ENCODE assay signal across 8 cellular contexts in the genomic region with DNA sequence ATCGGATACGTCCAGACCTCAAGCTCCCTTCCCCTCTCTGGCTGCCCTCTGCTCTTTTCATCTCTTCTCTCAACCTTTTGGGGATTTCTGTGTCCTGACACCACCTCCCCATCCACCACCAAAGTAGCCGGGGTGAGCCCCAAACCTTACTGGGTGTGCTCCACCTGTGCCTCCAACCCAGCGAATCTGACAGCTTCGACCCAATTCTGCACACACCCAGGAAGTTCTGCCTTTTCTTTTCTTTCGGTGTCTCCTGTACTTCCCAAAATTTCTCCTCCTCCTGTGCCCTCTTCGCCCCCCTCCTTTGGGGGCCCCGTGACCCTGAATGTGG. TPM values are rescaled to one million over a fixed set of nuclear protein-coding genes. Genes with fewer than 3 reads are reported as not detected.
DNase-seq lines count a peak whose midpoint lies in the region; ATAC-seq, FAIRE-seq and TF ChIP-seq lines count a peak whose summit lies in the region.

No MANE protein-coding gene starts in this region.

- TF ChIP-seq POLR2A in K562 (conservative IDR thresholded peaks at IDR 0.05) (no peak), lower leg skin (IDR thresholded peaks at IDR 0.05) (no peak)

- peak overlapping the region; percentile 84 for H3K4me3 Mint-ChIP-seq in activated T-cell treated with anti-CD3 and anti-CD28 coated beads, Interleukin-2, amount 50 U/mL, for 4 hours

- CTCF ChIA-PET in K562 (lab: Yijun Ruan, JAX; ENCODE audit: low intra/inter-chr PET ratio), result interaction anchor here (0.7 kb wide), 1 partner anchor 127 kb away, joined by 4 read pairs; the partner anchor contains the start of gene ZBTB4

- H3K27me3 Mint-ChIP-seq in activated T-cell treated with anti-CD3 and anti-CD28 coated beads, Interleukin-2, amount 50 U/mL, for 4 hours (ENCODE audit: low read depth), result no peaks in the 10 kb centered on the region

- peak overlapping the region; percentile 84 for H2AFZ ChIP-seq in K562 (ENCODE audit: low read depth, low read length)

- no peaks in the 10 kb centered on the region for H3K9me3 ChIP-seq in K562 (replicated peaks; ENCODE audit: control insufficient read depth, insufficient read depth, low read depth, low read length)
- no peaks in the 10 kb centered on the region for H3K9me3 ChIP-seq in thymus (ENCODE audit: control insufficient read depth)

- no peak for TF ChIP-seq RAD21 in K562 (CRISPR knock-in tag; conservative IDR thresholded peaks at IDR 0.05 in 1 of 2, IDR thresholded peaks at IDR 0.05 in 1 of 2)

- no peaks in the 10 kb centered on the region for H4K20me1 ChIP-seq in K562 (replicated peaks; ENCODE audit: control insufficient read depth, insufficient read depth, low read length)

- H3K36me3 ChIP-seq in K562 (ENCODE audit: control insufficient read depth, insufficient read depth, low read length) (no peaks in the 10 kb centered on the region), thymus (ENCODE audit: control insufficient read depth, insufficient read depth) (peaks cover 27% of the 10 kb centered on the region)

- H3K9ac ChIP-seq in K562 (ENCODE audit: insufficient read depth in 1 of 2, low read depth in 2 of 2, low read length in 2 of 2), result peak overlapping the region; percentile 79 to 91

- H3K4me1 Mint-ChIP-seq in activated T-cell treated with anti-CD3 and anti-CD28 coated beads, Interleukin-2, amount 50 U/mL, for 4 hours (ENCODE audit: low read depth), result peaks cover 24% of the 10 kb centered on the region

- TF ChIP-seq CTCF in K562 (IDR thresholded peaks at IDR 0.05 in 2 of 3, conservative IDR thresholded peaks at IDR 0.05 in 1 of 3; ENCODE audit: insufficient read depth in 2 of 3, low read depth in 1 of 3, low read length in 3 of 3) (no peak), lower leg skin (IDR thresholded peaks at IDR 0.05) (no peak)

- intact Hi-C loops in K562 (cut with micrococcal nuclease), result loop anchor here (5.0 kb wide), 1 partner anchor 130 kb away; the partner anchor contains the start of genes POLR2A and SLC35G6
- intact Hi-C loops in lower leg skin (cut with DNase I; ENCODE audit: low total_unique reads), result loop anchor here (10.0 kb wide), 1 partner anchor 202 kb away; the partner anchor contains the start of gene TNFSF13

- H3K27me3 ChIP-seq in K562 (ENCODE audit: control insufficient read depth in 2 of 2, insufficient read depth in 2 of 2, low read length in 2 of 2) (no peaks in the 10 kb centered on the region), thymus (ENCODE audit: control insufficient read depth, insufficient read depth) (no peaks in the 10 kb centered on the region)

- no peak for ATAC-seq in activated T-cell treated with anti-CD3 and anti-CD28 coated beads, Interleukin-2, amount 50 U/mL, for 4 hours
- ATAC-seq in K562, result no peak
- no peak for ATAC-seq in HG03469 (IDR thresholded peaks at IDR 0.05; ENCODE audit: unreplicated experiment)

- POLR2A ChIA-PET in K562 (lab: Yijun Ruan, JAX), result interaction anchor here (0.6 to 1.6 kb wide), 5 partner anchors 11 to 143 kb away, joined by 3 to 6 read pairs (median 4); partner anchors contain the start of gene ZBTB4

- no peak for DNase-seq in activated T-cell treated with anti-CD3 and anti-CD28 coated beads, Interleukin-2, amount 50 U/mL, for 4 hours
- no peak for DNase-seq in activated T-cell treated with anti-CD3 and anti-CD28 coated beads for 4 hours
- no peak for DNase-seq in K562 (ENCODE audit: extremely low read depth in 1 of 4, low spot score in 3 of 4)
- no peak for DNase-seq in lower leg skin (ENCODE audit: low spot score in 2 of 2)
- DNase-seq in mucosa of gallbladder (ENCODE audit: low spot score), result no peak
- no peak for DNase-seq in AG08396 (ENCODE audit: low spot score)

- BruUV-seq in K562 (replicated peaks; lab: Mats Ljungman, UMichigan), result no TSS peak

- peaks cover 6% of the 10 kb centered on the region for H3K36me3 Mint-ChIP-seq in activated T-cell treated with anti-CD3 and anti-CD28 coated beads, Interleukin-2, amount 50 U/mL, for 4 hours (ENCODE audit: insufficient read depth)

- peak overlapping the region; percentile 80 for H3K4me2 ChIP-seq in K562 (ENCODE audit: insufficient read depth, low read length)

- FAIRE-seq in K562 (lab: Jason Lieb, UNC), result no peak

- in situ Hi-C loops in K562 (cut with MboI), result loop anchor here (10.0 kb wide), 1 partner anchor 202 kb away; the partner anchor contains the start of gene TNFSF13

- H3K4me3 ChIP-seq in K562 (peak overlapping the region; percentile 72), lower leg skin (ENCODE audit: low read depth, poor library complexity, severe bottlenecking) (peak overlapping the region; percentile 78), thymus (ENCODE audit: low read length) (peak overlapping the region; percentile 62)

- H3K9me1 ChIP-seq in K562 (ENCODE audit: control insufficient read depth, insufficient read depth, low read length), result no peaks in the 10 kb centered on the region

- WGBS in K562 (ENCODE audit: insufficient coverage, low coverage, missing lambda C conversion rate), result 48% methylated on average over 3 of the region's 8 CpGs
- WGBS in lower leg skin, 2 donors, result 24 to 32% methylated on average over 8 of the region's 8 CpGs
- WGBS in thymus, result 62% methylated on average over 8 of the region's 8 CpGs

- TF ChIP-seq EP300 in K562 (IDR thresholded peaks at IDR 0.05; ENCODE audit: low read length), result no peak

- H3K4me1 ChIP-seq in K562 (replicated peaks in 1 of 2; ENCODE audit: control insufficient read depth in 2 of 2, insufficient read depth in 2 of 2, low read length in 2 of 2) (peaks cover 3 to 65% of the 10 kb centered on the region in 2 experiments; a peak in 3 of 5 replicates), thymus (ENCODE audit: control insufficient read depth, insufficient read depth, low read length) (peaks cover 11% of the 10 kb centered on the region)

- no peaks in the 10 kb centered on the region for H3K9me3 Mint-ChIP-seq in activated T-cell treated with anti-CD3 and anti-CD28 coated beads, Interleukin-2, amount 50 U/mL, for 4 hours

- H3K27ac ChIP-seq in K562 (ENCODE audit: extremely low read depth, low read depth, low read length), result peak overlapping the region; percentile 88; the same call in 1 of the 3 replicates
- peak overlapping the region; percentile 83 for H3K27ac ChIP-seq in thymus (ENCODE audit: low read depth)

- peaks cover 8% of the 10 kb centered on the region for H3K79me2 ChIP-seq in K562 (ENCODE audit: control insufficient read depth, insufficient read depth, low read length)

RNA-seq across cellular contexts. Expression of gene KCTD11, which starts 0.6 kb away (rescaled TPM):
- total RNA-seq in activated T-cell treated with anti-CD3 and anti-CD28 coated beads, Interleukin-2, amount 50 U/mL, for 4 hours, result 1 to 10 TPM; 1.6 to 2.3 (median 1.6) TPM
- 1.5 and 5.1 TPM in 2 replicates for total RNA-seq in K562 (2011; cell fraction: chromatin; rRNA removed; ENCODE audit: low replicate concordance)
- 4.2 and 5.7 TPM in 2 replicates for total RNA-seq in K562 (2011; cell fraction: nucleolus; rRNA removed)
- total RNA-seq in K562 (2011; cell fraction: nucleoplasm; rRNA removed), result 3.4 and 3.7 TPM in 2 replicates
- 2.6 and 2.7 TPM in 2 replicates for total RNA-seq in K562 (2014; rRNA removed)
- total RNA-seq in K562 (2014; rRNA removed; fragmentation: Illumina TruSeq; extraction: Trizol), result 1.2 and 1.3 TPM in 2 replicates
- total RNA-seq in K562 (2015; rRNA removed; fragmentation: Illumina TruSeq; extraction: Trizol), result 1.4 and 1.5 TPM in 2 replicates
- 3.0 and 3.2 TPM in 2 replicates for total RNA-seq in K562 (2021)
- polyA plus RNA-seq in K562 (2011; rRNA removed), result 2.6 and 2.7 TPM in 2 replicates
- polyA plus RNA-seq in K562 (2011; cell fraction: cytosol; rRNA removed), result 3.6 and 5.4 TPM in 2 replicates
- polyA plus RNA-seq in K562 (2011; cell fraction: nucleus; rRNA removed), result 3.7 and 5.6 TPM in 2 replicates
- 3.3 and 4.1 TPM in 2 replicates for polyA plus RNA-seq in K562 (2012)
- 2.4 and 2.9 TPM in 2 replicates for polyA plus RNA-seq in K562 (2014; fragmentation: Illumina TruSeq; extraction: Trizol)
- polyA plus RNA-seq in K562 (2014; fragmentation: Nextera tagmentation; extraction: Ambion mirVana), result under 1 TPM in 1 of 2 experiments, not detected in 1; 0.01 TPM
- polyA plus RNA-seq in K562 (2014; rRNA removed), result 2.6 and 2.8 TPM in 2 replicates
- polyA minus RNA-seq in K562 (2011; rRNA and poly(A)+ RNA removed), result 2.5 TPM in 2 replicates
- 1.4 and 1.9 TPM in 2 replicates for polyA minus RNA-seq in K562 (2011; cell fraction: cytosol; rRNA and poly(A)+ RNA removed)
- polyA minus RNA-seq in K562 (2011; cell fraction: nucleus; rRNA and poly(A)+ RNA removed), result 2.3 and 2.6 TPM in 2 replicates
- 10 to 100 TPM; 30.3 to 65.4 (median 42.8) TPM for total RNA-seq in lower leg skin
- polyA plus RNA-seq in thymus, result 9.9 TPM
- total RNA-seq in mucosa of gallbladder, result 15.3 TPM

RNA-seq across cellular contexts. Expression of gene TMEM95, which starts 2.4 kb away (rescaled TPM):
- not detected for total RNA-seq in activated T-cell treated with anti-CD3 and anti-CD28 coated beads, Interleukin-2, amount 50 U/mL, for 4 hours
- total RNA-seq in K562 (2011; cell fraction: chromatin; rRNA removed; ENCODE audit: low replicate concordance), result not detected in 2 replicates
- not detected in 2 replicates for total RNA-seq in K562 (2011; cell fraction: nucleolus; rRNA removed)
- not detected in 2 replicates for total RNA-seq in K562 (2011; cell fraction: nucleoplasm; rRNA removed)
- not detected in 2 replicates for total RNA-seq in K562 (2014; rRNA removed)
- total RNA-seq in K562 (2014; rRNA removed; fragmentation: Illumina TruSeq; extraction: Trizol), result not detected in 2 replicates
- total RNA-seq in K562 (2015; rRNA removed; fragmentation: Illumina TruSeq; extraction: Trizol), result not detected in 2 replicates
- not detected in 2 replicates for total RNA-seq in K562 (2021)
- polyA plus RNA-seq in K562 (2011; rRNA removed), result not detected in 2 replicates
- polyA plus RNA-seq in K562 (2011; cell fraction: cytosol; rRNA removed), result not detected in 2 replicates
- not detected in 2 replicates for polyA plus RNA-seq in K562 (2011; cell fraction: nucleus; rRNA removed)
- not detected in 2 replicates for polyA plus RNA-seq in K562 (2012)
- polyA plus RNA-seq in K562 (2014; fragmentation: Illumina TruSeq; extraction: Trizol), result not detected in 2 replicates
- polyA plus RNA-seq in K562 (2014; fragmentation: Nextera tagmentation; extraction: Ambion mirVana), result not detected
- not detected in 2 replicates for polyA plus RNA-seq in K562 (2014; rRNA removed)
- polyA minus RNA-seq in K562 (2011; rRNA and poly(A)+ RNA removed), result not detected in 2 replicates
- polyA minus RNA-seq in K562 (2011; cell fraction: cytosol; rRNA and poly(A)+ RNA removed), result not detected in 2 replicates
- not detected in 2 replicates for polyA minus RNA-seq in K562 (2011; cell fraction: nucleus; rRNA and poly(A)+ RNA removed)
- not detected for total RNA-seq in lower leg skin
- polyA plus RNA-seq in thymus, result 0.05 TPM
- not detected for total RNA-seq in mucosa of gallbladder

RNA-seq across cellular contexts. Expression of gene ACAP1, which starts 16.2 kb away (rescaled TPM):
- 100 to 1,000 TPM; 119 to 126 (median 123) TPM for total RNA-seq in activated T-cell treated with anti-CD3 and anti-CD28 coated beads, Interleukin-2, amount 50 U/mL, for 4 hours
- 8.6 and 21.1 TPM in 2 replicates for total RNA-seq in K562 (2011; cell fraction: chromatin; rRNA removed; ENCODE audit: low replicate concordance)
- 13.7 and 14.7 TPM in 2 replicates for total RNA-seq in K562 (2011; cell fraction: nucleolus; rRNA removed)
- total RNA-seq in K562 (2011; cell fraction: nucleoplasm; rRNA removed), result 7.2 and 8.1 TPM in 2 replicates
- total RNA-seq in K562 (2014; rRNA removed), result 4.0 and 6.3 TPM in 2 replicates
- total RNA-seq in K562 (2014; rRNA removed; fragmentation: Illumina TruSeq; extraction: Trizol), result 0.57 and 2.3 TPM in 2 replicates
- total RNA-seq in K562 (2015; rRNA removed; fragmentation: Illumina TruSeq; extraction: Trizol), result 2.0 and 2.3 TPM in 2 replicates
- 7.4 and 8.5 TPM in 2 replicates for total RNA-seq in K562 (2021)
- 2.8 and 5.9 TPM in 2 replicates for polyA plus RNA-seq in K562 (2011; rRNA removed)
- polyA plus RNA-seq in K562 (2011; cell fraction: cytosol; rRNA removed), result 3.5 and 4.6 TPM in 2 replicates
- polyA plus RNA-seq in K562 (2011; cell fraction: nucleus; rRNA removed), result 12.1 and 13.1 TPM in 2 replicates
- polyA plus RNA-seq in K562 (2012), result 5.4 and 8.0 TPM in 2 replicates
- 2.4 and 3.7 TPM in 2 replicates for polyA plus RNA-seq in K562 (2014; fragmentation: Illumina TruSeq; extraction: Trizol)
- under 1 TPM; 0.15 to 0.38 TPM for polyA plus RNA-seq in K562 (2014; fragmentation: Nextera tagmentation; extraction: Ambion mirVana)
- polyA plus RNA-seq in K562 (2014; rRNA removed), result 2.9 and 3.9 TPM in 2 replicates
- 1.9 and 2.6 TPM in 2 replicates for polyA minus RNA-seq in K562 (2011; rRNA and poly(A)+ RNA removed)
- 3.1 and 5.8 TPM in 2 replicates for polyA minus RNA-seq in K562 (2011; cell fraction: cytosol; rRNA and poly(A)+ RNA removed)
- polyA minus RNA-seq in K562 (2011; cell fraction: nucleus; rRNA and poly(A)+ RNA removed), result 2.4 and 4.6 TPM in 2 replicates
- total RNA-seq in lower leg skin, result 1 to 10 TPM; 2.9 to 5.6 (median 3.8) TPM
- 364 TPM for polyA plus RNA-seq in thymus
- 24.2 TPM for total RNA-seq in mucosa of gallbladder

RNA-seq across cellular contexts. Expression of gene NEURL4, which starts 23.4 kb away (rescaled TPM):
- total RNA-seq in activated T-cell treated with anti-CD3 and anti-CD28 coated beads, Interleukin-2, amount 50 U/mL, for 4 hours, result 10 to 100 TPM; 73.1 to 88.0 (median 82.4) TPM
- total RNA-seq in K562 (2011; cell fraction: chromatin; rRNA removed; ENCODE audit: low replicate concordance), result 115 and 278 TPM in 2 replicates
- 144 and 181 TPM in 2 replicates for total RNA-seq in K562 (2011; cell fraction: nucleolus; rRNA removed)
- total RNA-seq in K562 (2011; cell fraction: nucleoplasm; rRNA removed), result 76.0 and 94.7 TPM in 2 replicates
- total RNA-seq in K562 (2014; rRNA removed) (10.5 and 15.2 TPM in 2 replicates), K562 (2014; rRNA removed; fragmentation: Illumina TruSeq; extraction: Trizol) (5.9 and 8.3 TPM in 2 replicates), K562 (2015; rRNA removed; fragmentation: Illumina TruSeq; extraction: Trizol) (13.5 and 13.9 TPM in 2 replicates), K562 (2021) (29.8 and 37.4 TPM in 2 replicates), lower leg skin (10 to 100 TPM; 13.3 to 44.8 (median 22.3) TPM), mucosa of gallbladder (50.3 TPM)
- polyA plus RNA-seq in K562 (2011; rRNA removed) (11.5 and 18.4 TPM in 2 replicates), K562 (2014; fragmentation: Illumina TruSeq; extraction: Trizol) (18.0 and 19.7 TPM in 2 replicates), K562 (2014; fragmentation: Nextera tagmentation; extraction: Ambion mirVana) (under 1 TPM; 0.08 to 0.39 TPM), K562 (2014; rRNA removed) (23.9 and 25.3 TPM in 2 replicates), thymus (39.6 TPM)
- 11.0 and 11.6 TPM in 2 replicates for polyA plus RNA-seq in K562 (2011; cell fraction: cytosol; rRNA removed)
- polyA plus RNA-seq in K562 (2011; cell fraction: nucleus; rRNA removed), result 155 and 207 TPM in 2 replicates
- 18.2 and 23.2 TPM in 2 replicates for polyA plus RNA-seq in K562 (2012)
- polyA minus RNA-seq in K562 (2011; rRNA and poly(A)+ RNA removed), result 10.8 and 13.8 TPM in 2 replicates
- 11.3 and 19.1 TPM in 2 replicates for polyA minus RNA-seq in K562 (2011; cell fraction: cytosol; rRNA and poly(A)+ RNA removed)
- 44.3 and 71.0 TPM in 2 replicates for polyA minus RNA-seq in K562 (2011; cell fraction: nucleus; rRNA and poly(A)+ RNA removed)

RNA-seq across cellular contexts. Expression of gene TNK1, which starts 28.4 kb away (rescaled TPM):
- total RNA-seq in activated T-cell treated with anti-CD3 and anti-CD28 coated beads, Interleukin-2, amount 50 U/mL, for 4 hours, result 1 to 10 TPM; 5.6 to 7.4 (median 6.0) TPM
- total RNA-seq in K562 (2011; cell fraction: chromatin; rRNA removed; ENCODE audit: low replicate concordance), result 10.5 and 36.4 TPM in 2 replicates
- 28.0 and 33.7 TPM in 2 replicates for total RNA-seq in K562 (2011; cell fraction: nucleolus; rRNA removed)
- 10.6 and 13.7 TPM in 2 replicates for total RNA-seq in K562 (2011; cell fraction: nucleoplasm; rRNA removed)
- total RNA-seq in K562 (2014; rRNA removed) (2.1 and 3.2 TPM in 2 replicates), K562 (2014; rRNA removed; fragmentation: Illumina TruSeq; extraction: Trizol) (1.1 and 1.2 TPM in 2 replicates), K562 (2015; rRNA removed; fragmentation: Illumina TruSeq; extraction: Trizol) (1.5 and 2.6 TPM in 2 replicates), K562 (2021) (5.2 and 5.5 TPM in 2 replicates), lower leg skin (10 to 100 TPM; 13.0 to 25.4 (median 19.7) TPM), mucosa of gallbladder (11.7 TPM)
- polyA plus RNA-seq in K562 (2011; rRNA removed) (3.0 and 7.3 TPM in 2 replicates), K562 (2014; fragmentation: Illumina TruSeq; extraction: Trizol) (2.8 and 3.8 TPM in 2 replicates), K562 (2014; fragmentation: Nextera tagmentation; extraction: Ambion mirVana) (under 1 TPM; 0.28 to 0.41 TPM), K562 (2014; rRNA removed) (4.2 and 6.8 TPM in 2 replicates), thymus (7.2 TPM)
- 6.9 and 7.3 TPM in 2 replicates for polyA plus RNA-seq in K562 (2011; cell fraction: cytosol; rRNA removed)
- 21.3 and 23.4 TPM in 2 replicates for polyA plus RNA-seq in K562 (2011; cell fraction: nucleus; rRNA removed)
- polyA plus RNA-seq in K562 (2012), result 2.9 and 5.2 TPM in 2 replicates
- 4.9 and 5.5 TPM in 2 replicates for polyA minus RNA-seq in K562 (2011; rRNA and poly(A)+ RNA removed)
- 5.5 and 6.7 TPM in 2 replicates for polyA minus RNA-seq in K562 (2011; cell fraction: cytosol; rRNA and poly(A)+ RNA removed)
- 14.5 and 20.9 TPM in 2 replicates for polyA minus RNA-seq in K562 (2011; cell fraction: nucleus; rRNA and poly(A)+ RNA removed)
